In genomic region chr21:29490016-29490415, GRCh38 we compare ENCODE assay signal across 21 cellular contexts.
DNase-seq lines count a peak whose midpoint lies in the region; TF ChIP-seq lines count a peak whose summit lies in the region.
"Had no signal": no experiment of that assay in that cellular context is flagged by ENCODE, and none has a peak within 500 bp of the region (broad histone marks: within the 10 kb centered on the region; RNA-seq: fewer than 3 reads in every experiment).

No MANE protein-coding gene starts in this region.

- no peak overlapping the region for H3K4me2 ChIP-seq in MM.1S (ENCODE audit: low read depth, low read length)

- no peaks in the 10 kb centered on the region for H3F3A ChIP-seq in MM.1S (ENCODE audit: insufficient read depth, low read length)

- H3K27ac ChIP-seq in brain microvascular endothelial cell (no peak overlapping the region), MM.1S (ENCODE audit: low read length) (no peak overlapping the region)
- H3K27ac ChIP-seq: 22Rv1 had no signal

- H3K4me3 ChIP-seq in AG10803 (ENCODE audit: low read length), result no peak overlapping the region
- no peak overlapping the region for H3K4me3 ChIP-seq in adipocyte (ENCODE audit: low read length)
- no peak overlapping the region for H3K4me3 ChIP-seq in brain microvascular endothelial cell (ENCODE audit: low read depth, low read length)
- H3K4me3 ChIP-seq in MM.1S (ENCODE audit: low read length), result no peak overlapping the region

- intact Hi-C loops in activated CD4-positive, alpha-beta T cell treated with anti-CD3 and anti-CD28 coated beads, Interleukin-2, amount 10 ng/mL, durations not matched to agents 24 days and 14 days (cut with micrococcal nuclease), result no loop called here

- H3K4me1 ChIP-seq in adipocyte (ENCODE audit: control insufficient read depth, insufficient read depth, low read length) (no peaks in the 10 kb centered on the region), MM.1S (ENCODE audit: low read length) (no peaks in the 10 kb centered on the region)
- H3K4me1 ChIP-seq: BE2C had no signal

- DNase-seq in AG10803 (ENCODE audit: low read depth) (peak; percentile 19), adipocyte (ENCODE audit: low read depth) (peak; percentile 15), brain microvascular endothelial cell (peak; percentile 40), iris pigment epithelial cell (ENCODE audit: low read depth) (peak; percentile 79), NCI-H128 (lab: John Stamatoyannopoulos, UW; ENCODE audit: unreplicated experiment) (no peak), MM.1S (no peak)
- no peak for DNase-seq in activated CD4-positive, alpha-beta T cell treated with anti-CD3 and anti-CD28 coated beads, Interleukin-2, amount 10 ng/mL, durations not matched to agents 24 days and 14 days
- DNase-seq: BE2C; CD8-positive, alpha-beta memory T cell; DMS 273 treated with DMSO at 0.1 percent for 48 hours; DMS79; HCEC 1CT; NCI-H1092 treated with DMSO at 0.1 percent for 48 hours; NCI-H1436 treated with DMSO at 0.1 percent for 48 hours; NCI-H187 treated with DMSO at 0.1 percent for 48 hours; NCI-H524; NCI-H748 treated with DMSO at 0.1 percent for 48 hours; PC-3; Right ventricle myocardium superior had no signal

- no peak overlapping the region for H3K4me3 Mint-ChIP-seq in activated CD4-positive, alpha-beta T cell treated with anti-CD3 and anti-CD28 coated beads, Interleukin-2, amount 10 ng/mL, durations not matched to agents 24 days and 14 days
- H3K4me3 Mint-ChIP-seq: CD14-positive monocyte; CD8-positive, alpha-beta memory T cell had no signal

- H3K9ac ChIP-seq in adipocyte (ENCODE audit: low read length) (no peak overlapping the region), MM.1S (ENCODE audit: low read length) (no peak overlapping the region)

- TF ChIP-seq CTCF in AG10803 (conservative IDR thresholded peaks at IDR 0.05; ENCODE audit: low read length) (no peak), brain microvascular endothelial cell (IDR thresholded peaks at IDR 0.05; ENCODE audit: low read depth, low read length, missing control alignments) (no peak), MM.1S (IDR thresholded peaks at IDR 0.05; ENCODE audit: low read length) (no peak)

- H3K27ac Mint-ChIP-seq in activated CD4-positive, alpha-beta T cell treated with anti-CD3 and anti-CD28 coated beads, Interleukin-2, amount 10 ng/mL, durations not matched to agents 24 days and 14 days, result no peak overlapping the region
- H3K27ac Mint-ChIP-seq: CD14-positive monocyte; CD8-positive, alpha-beta memory T cell had no signal

- in situ Hi-C loops in brain microvascular endothelial cell (cut with HindIII; ENCODE audit: low pct_ligation_motif_present, low sequenced_read_pairs), result no loop called here

- no peaks in the 10 kb centered on the region for H3K4me1 Mint-ChIP-seq in activated CD4-positive, alpha-beta T cell treated with anti-CD3 and anti-CD28 coated beads, Interleukin-2, amount 10 ng/mL, durations not matched to agents 24 days and 14 days
- H3K4me1 Mint-ChIP-seq: CD14-positive monocyte; CD8-positive, alpha-beta memory T cell had no signal

- no peaks in the 10 kb centered on the region for H3K27me3 Mint-ChIP-seq in activated CD4-positive, alpha-beta T cell treated with anti-CD3 and anti-CD28 coated beads, Interleukin-2, amount 10 ng/mL, durations not matched to agents 24 days and 14 days

- H3K36me3 Mint-ChIP-seq in activated CD4-positive, alpha-beta T cell treated with anti-CD3 and anti-CD28 coated beads, Interleukin-2, amount 10 ng/mL, durations not matched to agents 24 days and 14 days (ENCODE audit: low read depth), result no peaks in the 10 kb centered on the region

- H3K9me3 Mint-ChIP-seq in activated CD4-positive, alpha-beta T cell treated with anti-CD3 and anti-CD28 coated beads, Interleukin-2, amount 10 ng/mL, durations not matched to agents 24 days and 14 days, result peaks cover 6% of the 10 kb centered on the region

- no peak overlapping the region for H2AFZ ChIP-seq in MM.1S (ENCODE audit: low read length)

- no peaks in the 10 kb centered on the region for H3K36me3 ChIP-seq in adipocyte (ENCODE audit: control insufficient read depth, insufficient read depth, low read length, severe bottlenecking)
- H3K36me3 ChIP-seq in brain microvascular endothelial cell (replicated peaks), result no peaks in the 10 kb centered on the region
- H3K36me3 ChIP-seq in MM.1S (replicated peaks; ENCODE audit: insufficient read depth, low read length), result no peaks in the 10 kb centered on the region
- H3K36me3 ChIP-seq: BE2C had no signal

- H3K79me2 ChIP-seq in MM.1S (ENCODE audit: low read length), result no peaks in the 10 kb centered on the region

- H4K20me1 ChIP-seq in MM.1S (ENCODE audit: insufficient read depth, low read length), result no peaks in the 10 kb centered on the region

- no peaks in the 10 kb centered on the region for H3K27me3 ChIP-seq in adipocyte (replicated peaks; ENCODE audit: control insufficient read depth, insufficient read depth, low read length)
- H3K27me3 ChIP-seq in brain microvascular endothelial cell (replicated peaks), result no peaks in the 10 kb centered on the region
- no peaks in the 10 kb centered on the region for H3K27me3 ChIP-seq in MM.1S (replicated peaks; ENCODE audit: insufficient read depth, low read length)
- H3K27me3 ChIP-seq: BE2C had no signal

- H3K9me2 ChIP-seq in MM.1S (replicated peaks; ENCODE audit: insufficient read depth, low read length), result no peaks in the 10 kb centered on the region

- H3K9me3 ChIP-seq in adipocyte (ENCODE audit: control insufficient read depth, low read length) (no peaks in the 10 kb centered on the region), MM.1S (replicated peaks; ENCODE audit: insufficient read depth, low read length) (no peaks in the 10 kb centered on the region)
- H3K9me3 ChIP-seq: BE2C had no signal

Comparison
In these comparisons a context has a peak if more than half of its experiments do, and no peak if none do; other contexts are left out.
1. DNase-seq: peak in AG10803 (single experiment), adipocyte (single experiment), brain microvascular endothelial cell (single experiment) and iris pigment epithelial cell (single experiment); none in NCI-H128 (single experiment), activated CD4-positive, alpha-beta T cell treated with anti-CD3 and anti-CD28 coated beads, Interleukin-2, amount 10 ng/mL, durations not matched to agents 24 days and 14 days (single experiment) and MM.1S (single experiment).